Comparison of ENCODE assay signal across 1 cellular context in the genomic region with DNA sequence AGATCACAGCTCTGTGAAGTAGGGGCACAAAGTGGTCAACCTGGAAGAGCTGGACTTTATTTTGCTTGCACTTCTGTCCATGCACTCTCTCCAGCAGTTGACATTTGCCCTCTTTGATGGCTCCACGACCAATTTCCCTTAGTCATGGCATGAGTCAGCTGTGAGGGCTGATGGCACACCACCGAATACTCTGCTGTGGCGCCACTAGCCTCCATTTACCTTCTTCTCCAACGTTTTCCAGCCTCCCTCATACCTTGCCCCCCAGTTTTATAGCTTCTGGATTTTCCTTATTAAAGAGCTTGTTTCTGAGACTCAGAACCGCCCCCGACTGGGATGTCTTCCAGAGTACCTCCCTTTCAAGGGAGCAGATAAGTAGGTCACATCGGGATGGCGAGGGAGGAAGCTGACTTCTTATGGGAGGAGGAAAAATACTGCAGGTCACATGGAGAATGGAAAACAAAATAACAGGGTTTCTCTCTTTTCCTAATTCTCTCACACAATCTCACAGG.
TF ChIP-seq lines count a peak whose summit lies in the region.

No MANE protein-coding gene starts in this region.

TF ChIP-seq in HepG2, 621 proteins besides CTCF, POLR2A, EP300 and RAD21 (continued from another document and continues in another):
- TF ChIP-seq CBX2 (IDR thresholded peaks at IDR 0.05; ENCODE audit: low read depth, low read length) (no peak), CBX2 (CRISPR knock-in tag; IDR thresholded peaks at IDR 0.05; ENCODE audit: low read depth) (no peak), MAF1 (CRISPR knock-in tag; IDR thresholded peaks at IDR 0.05; ENCODE audit: borderline replicate concordance) (no peak), SALL1 (CRISPR knock-in tag; IDR thresholded peaks at IDR 0.05) (peak; percentile 86), ZFP36L2 (CRISPR knock-in tag; IDR thresholded peaks at IDR 0.05) (no peak), HMGA1 (CRISPR knock-in tag; conservative IDR thresholded peaks at IDR 0.05) (no peak), RBFOX2 (IDR thresholded peaks at IDR 0.05; ENCODE audit: low read depth, low read length) (no peak), ZNF430 (CRISPR knock-in tag; IDR thresholded peaks at IDR 0.05) (no peak), AHR (CRISPR knock-in tag; IDR thresholded peaks at IDR 0.05) (no peak), POLR2G (IDR thresholded peaks at IDR 0.05; ENCODE audit: low read depth, low read length) (no peak), ZNF292 (CRISPR knock-in tag; IDR thresholded peaks at IDR 0.05; ENCODE audit: borderline replicate concordance, low read depth) (no peak; the same call in 1 of the 2 replicates), FOXP1 (IDR thresholded peaks at IDR 0.05) (no peak), FOXP1 (CRISPR knock-in tag; IDR thresholded peaks at IDR 0.05) (peak; percentile 40), ZBTB3 (CRISPR knock-in tag; IDR thresholded peaks at IDR 0.05; ENCODE audit: borderline replicate concordance, low read depth) (no peak), ONECUT2 (CRISPR knock-in tag; IDR thresholded peaks at IDR 0.05) (no peak), ELF1 (CRISPR knock-in tag; IDR thresholded peaks at IDR 0.05) (no peak), HNF4G (IDR thresholded peaks at IDR 0.05; ENCODE audit: borderline replicate concordance, low read depth, low read length) (no peak), HNF4G (CRISPR knock-in tag; IDR thresholded peaks at IDR 0.05; ENCODE audit: borderline replicate concordance, low read depth) (no peak), ZNF225 (CRISPR knock-in tag; IDR thresholded peaks at IDR 0.05) (no peak), ADNP (CRISPR knock-in tag; IDR thresholded peaks at IDR 0.05) (no peak), SYNCRIP (IDR thresholded peaks at IDR 0.05; ENCODE audit: insufficient read depth, low read depth, low read length) (no peak), NPAS2 (CRISPR knock-in tag; IDR thresholded peaks at IDR 0.05; ENCODE audit: borderline replicate concordance) (no peak), ASH2L (IDR thresholded peaks at IDR 0.05; ENCODE audit: insufficient read length, low read depth, low read length) (no peak), CEBPG (CRISPR knock-in tag; IDR thresholded peaks at IDR 0.05) (peak; percentile 41; the same call in 1 of the 2 replicates), ZNF431 (CRISPR knock-in tag; IDR thresholded peaks at IDR 0.05; ENCODE audit: borderline replicate concordance, low read depth) (no peak), ZNF33A (CRISPR knock-in tag; IDR thresholded peaks at IDR 0.05; ENCODE audit: borderline replicate concordance) (no peak), ZNF549 (CRISPR knock-in tag; IDR thresholded peaks at IDR 0.05) (no peak)
- TF ChIP-seq, protein P1, sequence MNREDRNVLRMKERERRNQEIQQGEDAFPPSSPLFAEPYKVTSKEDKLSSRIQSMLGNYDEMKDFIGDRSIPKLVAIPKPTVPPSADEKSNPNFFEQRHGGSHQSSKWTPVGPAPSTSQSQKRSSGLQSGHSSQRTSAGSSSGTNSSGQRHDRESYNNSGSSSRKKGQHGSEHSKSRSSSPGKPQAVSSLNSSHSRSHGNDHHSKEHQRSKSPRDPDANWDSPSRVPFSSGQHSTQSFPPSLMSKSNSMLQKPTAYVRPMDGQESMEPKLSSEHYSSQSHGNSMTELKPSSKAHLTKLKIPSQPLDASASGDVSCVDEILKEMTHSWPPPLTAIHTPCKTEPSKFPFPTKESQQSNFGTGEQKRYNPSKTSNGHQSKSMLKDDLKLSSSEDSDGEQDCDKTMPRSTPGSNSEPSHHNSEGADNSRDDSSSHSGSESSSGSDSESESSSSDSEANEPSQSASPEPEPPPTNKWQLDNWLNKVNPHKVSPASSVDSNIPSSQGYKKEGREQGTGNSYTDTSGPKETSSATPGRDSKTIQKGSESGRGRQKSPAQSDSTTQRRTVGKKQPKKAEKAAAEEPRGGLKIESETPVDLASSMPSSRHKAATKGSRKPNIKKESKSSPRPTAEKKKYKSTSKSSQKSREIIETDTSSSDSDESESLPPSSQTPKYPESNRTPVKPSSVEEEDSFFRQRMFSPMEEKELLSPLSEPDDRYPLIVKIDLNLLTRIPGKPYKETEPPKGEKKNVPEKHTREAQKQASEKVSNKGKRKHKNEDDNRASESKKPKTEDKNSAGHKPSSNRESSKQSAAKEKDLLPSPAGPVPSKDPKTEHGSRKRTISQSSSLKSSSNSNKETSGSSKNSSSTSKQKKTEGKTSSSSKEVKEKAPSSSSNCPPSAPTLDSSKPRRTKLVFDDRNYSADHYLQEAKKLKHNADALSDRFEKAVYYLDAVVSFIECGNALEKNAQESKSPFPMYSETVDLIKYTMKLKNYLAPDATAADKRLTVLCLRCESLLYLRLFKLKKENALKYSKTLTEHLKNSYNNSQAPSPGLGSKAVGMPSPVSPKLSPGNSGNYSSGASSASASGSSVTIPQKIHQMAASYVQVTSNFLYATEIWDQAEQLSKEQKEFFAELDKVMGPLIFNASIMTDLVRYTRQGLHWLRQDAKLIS (CRISPR knock-in tag; IDR thresholded peaks at IDR 0.05) = no peak
- TF ChIP-seq, protein P2, sequence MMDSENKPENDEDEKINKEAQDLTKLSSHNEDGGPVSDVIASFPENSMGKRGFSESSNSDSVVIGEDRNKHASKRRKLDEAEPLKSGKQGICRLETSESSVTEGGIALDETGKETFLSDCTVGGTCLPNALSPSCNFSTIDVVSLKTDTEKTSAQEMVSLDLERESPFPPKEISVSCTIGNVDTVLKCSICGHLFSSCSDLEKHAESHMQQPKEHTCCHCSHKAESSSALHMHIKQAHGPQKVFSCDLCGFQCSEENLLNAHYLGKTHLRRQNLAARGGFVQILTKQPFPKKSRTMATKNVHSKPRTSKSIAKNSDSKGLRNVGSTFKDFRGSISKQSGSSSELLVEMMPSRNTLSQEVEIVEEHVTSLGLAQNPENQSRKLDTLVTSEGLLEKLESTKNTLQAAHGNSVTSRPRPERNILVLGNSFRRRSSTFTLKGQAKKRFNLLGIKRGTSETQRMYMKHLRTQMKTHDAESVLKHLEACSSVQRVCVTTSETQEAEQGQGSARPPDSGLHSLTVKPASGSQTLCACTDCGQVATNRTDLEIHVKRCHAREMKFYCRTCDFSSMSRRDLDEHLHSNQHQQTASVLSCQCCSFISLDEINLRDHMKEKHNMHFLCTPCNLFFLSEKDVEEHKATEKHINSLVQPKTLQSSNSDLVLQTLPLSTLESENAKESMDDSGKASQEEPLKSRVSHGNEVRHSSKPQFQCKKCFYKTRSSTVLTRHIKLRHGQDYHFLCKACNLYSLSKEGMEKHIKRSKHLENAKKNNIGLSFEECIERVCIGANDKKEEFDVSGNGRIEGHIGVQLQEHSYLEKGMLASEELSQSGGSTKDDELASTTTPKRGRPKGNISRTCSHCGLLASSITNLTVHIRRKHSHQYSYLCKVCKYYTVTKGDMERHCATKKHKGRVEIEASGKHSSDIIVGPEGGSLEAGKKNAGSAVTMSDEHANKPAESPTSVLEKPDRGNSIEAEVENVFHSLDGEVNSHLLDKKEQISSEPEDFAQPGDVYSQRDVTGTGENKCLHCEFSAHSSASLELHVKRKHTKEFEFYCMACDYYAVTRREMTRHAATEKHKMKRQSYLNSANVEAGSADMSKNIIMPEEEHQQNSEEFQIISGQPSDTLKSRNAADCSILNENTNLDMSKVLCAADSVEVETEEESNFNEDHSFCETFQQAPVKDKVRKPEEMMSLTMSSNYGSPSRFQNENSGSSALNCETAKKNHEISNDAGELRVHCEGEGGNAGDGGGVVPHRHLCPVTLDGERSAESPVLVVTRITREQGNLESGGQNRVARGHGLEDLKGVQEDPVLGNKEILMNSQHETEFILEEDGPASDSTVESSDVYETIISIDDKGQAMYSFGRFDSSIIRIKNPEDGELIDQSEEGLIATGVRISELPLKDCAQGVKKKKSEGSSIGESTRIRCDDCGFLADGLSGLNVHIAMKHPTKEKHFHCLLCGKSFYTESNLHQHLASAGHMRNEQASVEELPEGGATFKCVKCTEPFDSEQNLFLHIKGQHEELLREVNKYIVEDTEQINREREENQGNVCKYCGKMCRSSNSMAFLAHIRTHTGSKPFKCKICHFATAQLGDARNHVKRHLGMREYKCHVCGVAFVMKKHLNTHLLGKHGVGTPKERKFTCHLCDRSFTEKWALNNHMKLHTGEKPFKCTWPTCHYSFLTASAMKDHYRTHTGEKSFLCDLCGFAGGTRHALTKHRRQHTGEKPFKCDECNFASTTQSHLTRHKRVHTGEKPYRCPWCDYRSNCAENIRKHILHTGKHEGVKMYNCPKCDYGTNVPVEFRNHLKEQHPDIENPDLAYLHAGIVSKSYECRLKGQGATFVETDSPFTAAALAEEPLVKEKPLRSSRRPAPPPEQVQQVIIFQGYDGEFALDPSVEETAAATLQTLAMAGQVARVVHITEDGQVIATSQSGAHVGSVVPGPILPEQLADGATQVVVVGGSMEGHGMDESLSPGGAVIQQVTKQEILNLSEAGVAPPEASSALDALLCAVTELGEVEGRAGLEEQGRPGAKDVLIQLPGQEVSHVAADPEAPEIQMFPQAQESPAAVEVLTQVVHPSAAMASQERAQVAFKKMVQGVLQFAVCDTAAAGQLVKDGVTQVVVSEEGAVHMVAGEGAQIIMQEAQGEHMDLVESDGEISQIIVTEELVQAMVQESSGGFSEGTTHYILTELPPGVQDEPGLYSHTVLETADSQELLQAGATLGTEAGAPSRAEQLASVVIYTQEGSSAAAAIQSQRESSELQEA (CRISPR knock-in tag; IDR thresholded peaks at IDR 0.05; ENCODE audit: not compliant biosample characterization) = no peak
- TF ChIP-seq, protein P3, sequence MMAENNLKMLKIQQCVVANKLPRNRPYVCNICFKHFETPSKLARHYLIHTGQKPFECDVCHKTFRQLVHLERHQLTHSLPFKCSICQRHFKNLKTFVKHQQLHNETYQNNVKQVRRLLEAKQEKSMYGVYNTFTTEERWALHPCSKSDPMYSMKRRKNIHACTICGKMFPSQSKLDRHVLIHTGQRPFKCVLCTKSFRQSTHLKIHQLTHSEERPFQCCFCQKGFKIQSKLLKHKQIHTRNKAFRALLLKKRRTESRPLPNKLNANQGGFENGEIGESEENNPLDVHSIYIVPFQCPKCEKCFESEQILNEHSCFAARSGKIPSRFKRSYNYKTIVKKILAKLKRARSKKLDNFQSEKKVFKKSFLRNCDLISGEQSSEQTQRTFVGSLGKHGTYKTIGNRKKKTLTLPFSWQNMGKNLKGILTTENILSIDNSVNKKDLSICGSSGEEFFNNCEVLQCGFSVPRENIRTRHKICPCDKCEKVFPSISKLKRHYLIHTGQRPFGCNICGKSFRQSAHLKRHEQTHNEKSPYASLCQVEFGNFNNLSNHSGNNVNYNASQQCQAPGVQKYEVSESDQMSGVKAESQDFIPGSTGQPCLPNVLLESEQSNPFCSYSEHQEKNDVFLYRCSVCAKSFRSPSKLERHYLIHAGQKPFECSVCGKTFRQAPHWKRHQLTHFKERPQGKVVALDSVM (CRISPR knock-in tag; IDR thresholded peaks at IDR 0.05) = 0 out of 2 replicates have a peak, but pooled peaks have one; percentile 28
- TF ChIP-seq, protein P4, sequence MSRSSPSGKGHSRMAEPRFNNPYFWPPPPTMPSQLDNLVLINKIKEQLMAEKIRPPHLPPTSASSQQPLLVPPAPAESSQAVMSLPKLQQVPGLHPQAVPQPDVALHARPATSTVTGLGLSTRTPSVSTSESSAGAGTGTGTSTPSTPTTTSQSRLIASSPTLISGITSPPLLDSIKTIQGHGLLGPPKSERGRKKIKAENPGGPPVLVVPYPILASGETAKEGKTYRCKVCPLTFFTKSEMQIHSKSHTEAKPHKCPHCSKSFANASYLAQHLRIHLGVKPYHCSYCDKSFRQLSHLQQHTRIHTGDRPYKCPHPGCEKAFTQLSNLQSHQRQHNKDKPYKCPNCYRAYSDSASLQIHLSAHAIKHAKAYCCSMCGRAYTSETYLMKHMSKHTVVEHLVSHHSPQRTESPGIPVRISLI (CRISPR knock-in tag; IDR thresholded peaks at IDR 0.05; ENCODE audit: borderline replicate concordance) = no peak
- TF ChIP-seq, protein P5, sequence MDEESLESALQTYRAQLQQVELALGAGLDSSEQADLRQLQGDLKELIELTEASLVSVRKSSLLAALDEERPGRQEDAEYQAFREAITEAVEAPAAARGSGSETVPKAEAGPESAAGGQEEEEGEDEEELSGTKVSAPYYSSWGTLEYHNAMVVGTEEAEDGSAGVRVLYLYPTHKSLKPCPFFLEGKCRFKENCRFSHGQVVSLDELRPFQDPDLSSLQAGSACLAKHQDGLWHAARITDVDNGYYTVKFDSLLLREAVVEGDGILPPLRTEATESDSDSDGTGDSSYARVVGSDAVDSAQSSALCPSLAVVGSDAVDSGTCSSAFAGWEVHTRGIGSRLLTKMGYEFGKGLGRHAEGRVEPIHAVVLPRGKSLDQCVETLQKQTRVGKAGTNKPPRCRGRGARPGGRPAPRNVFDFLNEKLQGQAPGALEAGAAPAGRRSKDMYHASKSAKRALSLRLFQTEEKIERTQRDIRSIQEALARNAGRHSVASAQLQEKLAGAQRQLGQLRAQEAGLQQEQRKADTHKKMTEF (CRISPR knock-in tag; IDR thresholded peaks at IDR 0.05) = peak; percentile 55
- TF ChIP-seq, protein P6, sequence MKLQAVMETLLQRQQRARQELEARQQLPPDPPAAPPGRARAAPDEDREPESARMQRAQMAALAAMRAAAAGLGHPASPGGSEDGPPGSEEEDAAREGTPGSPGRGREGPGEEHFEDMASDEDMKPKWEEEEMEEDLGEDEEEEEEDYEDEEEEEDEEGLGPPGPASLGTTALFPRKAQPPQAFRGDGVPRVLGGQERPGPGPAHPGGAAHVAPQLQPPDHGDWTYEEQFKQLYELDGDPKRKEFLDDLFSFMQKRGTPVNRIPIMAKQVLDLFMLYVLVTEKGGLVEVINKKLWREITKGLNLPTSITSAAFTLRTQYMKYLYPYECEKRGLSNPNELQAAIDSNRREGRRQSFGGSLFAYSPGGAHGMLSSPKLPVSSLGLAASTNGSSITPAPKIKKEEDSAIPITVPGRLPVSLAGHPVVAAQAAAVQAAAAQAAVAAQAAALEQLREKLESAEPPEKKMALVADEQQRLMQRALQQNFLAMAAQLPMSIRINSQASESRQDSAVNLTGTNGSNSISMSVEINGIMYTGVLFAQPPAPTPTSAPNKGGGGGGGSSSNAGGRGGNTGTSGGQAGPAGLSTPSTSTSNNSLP (IDR thresholded peaks at IDR 0.05; ENCODE audit: low read depth, low read length) = no peak
- TF ChIP-seq, protein P7, sequence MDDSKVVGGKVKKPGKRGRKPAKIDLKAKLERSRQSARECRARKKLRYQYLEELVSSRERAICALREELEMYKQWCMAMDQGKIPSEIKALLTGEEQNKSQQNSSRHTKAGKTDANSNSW (CRISPR knock-in tag; IDR thresholded peaks at IDR 0.05; ENCODE audit: borderline replicate concordance) = no peak
- TF ChIP-seq, protein P8, sequence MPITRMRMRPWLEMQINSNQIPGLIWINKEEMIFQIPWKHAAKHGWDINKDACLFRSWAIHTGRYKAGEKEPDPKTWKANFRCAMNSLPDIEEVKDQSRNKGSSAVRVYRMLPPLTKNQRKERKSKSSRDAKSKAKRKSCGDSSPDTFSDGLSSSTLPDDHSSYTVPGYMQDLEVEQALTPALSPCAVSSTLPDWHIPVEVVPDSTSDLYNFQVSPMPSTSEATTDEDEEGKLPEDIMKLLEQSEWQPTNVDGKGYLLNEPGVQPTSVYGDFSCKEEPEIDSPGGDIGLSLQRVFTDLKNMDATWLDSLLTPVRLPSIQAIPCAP (CRISPR knock-in tag; IDR thresholded peaks at IDR 0.05; ENCODE audit: low read depth) = no peak
- TF ChIP-seq, protein P9, sequence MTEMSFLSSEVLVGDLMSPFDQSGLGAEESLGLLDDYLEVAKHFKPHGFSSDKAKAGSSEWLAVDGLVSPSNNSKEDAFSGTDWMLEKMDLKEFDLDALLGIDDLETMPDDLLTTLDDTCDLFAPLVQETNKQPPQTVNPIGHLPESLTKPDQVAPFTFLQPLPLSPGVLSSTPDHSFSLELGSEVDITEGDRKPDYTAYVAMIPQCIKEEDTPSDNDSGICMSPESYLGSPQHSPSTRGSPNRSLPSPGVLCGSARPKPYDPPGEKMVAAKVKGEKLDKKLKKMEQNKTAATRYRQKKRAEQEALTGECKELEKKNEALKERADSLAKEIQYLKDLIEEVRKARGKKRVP (CRISPR knock-in tag; IDR thresholded peaks at IDR 0.05) = no peak
